22 cellular contexts compared by ENCODE assay signal in the genomic region with DNA sequence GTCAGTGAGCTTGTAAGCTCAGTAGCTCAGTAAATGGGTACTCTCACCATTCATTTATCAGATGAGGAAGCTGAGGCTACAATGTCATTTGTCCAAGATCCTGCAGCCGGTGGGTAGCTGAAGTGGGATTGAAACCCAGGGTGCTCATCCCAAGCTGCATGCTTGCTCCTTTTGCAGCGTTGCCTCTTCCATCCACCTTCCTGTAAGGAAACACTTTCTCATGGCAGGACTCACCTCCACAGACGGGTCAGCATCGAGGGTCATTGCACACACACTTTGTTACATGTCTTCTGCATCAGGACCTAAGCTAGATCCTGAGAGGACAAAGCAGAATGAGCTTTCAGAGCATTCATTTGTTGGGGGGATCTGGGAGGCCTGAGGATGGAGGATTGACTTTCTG.
"Had no signal": no experiment of that assay in that cellular context is flagged by ENCODE, and none has a peak within 500 bp of the region (broad histone marks: within the 10 kb centered on the region; RNA-seq: fewer than 3 reads in every experiment).

No MANE protein-coding gene starts in this region.

- H3K4me3 ChIP-seq: MG63, SJSA1, SK-N-MC had no signal

- H3K36me3 ChIP-seq: MG63, SJSA1 had no signal

- DNase-seq: IMR-90, Karpas-422, KG1, MG63, NCI-H1092 treated with DMSO at 0.1 percent for 48 hours, NCI-H1436, NCI-H187, NCI-H2029, NCI-H2081 treated with DMSO at 0.1 percent for 48 hours, NCI-H2171, NCI-H226, NCI-H446, NCI-H510A, NCI-H524 treated with DMSO at 0.1 percent for 48 hours, NCI-H69, NCI-H774, Right ventricle myocardium superior, RPMI8226, SIG-M5 had no signal

- ATAC-seq: HepG2 had no signal

- H3K9me3 ChIP-seq: MG63, SJSA1 had no signal

- H3K4me1 ChIP-seq: SJSA1 had no signal

- H3K27ac ChIP-seq: SJSA1, SK-N-MC had no signal
